8 cellular contexts compared by ENCODE assay signal in the genomic region with DNA sequence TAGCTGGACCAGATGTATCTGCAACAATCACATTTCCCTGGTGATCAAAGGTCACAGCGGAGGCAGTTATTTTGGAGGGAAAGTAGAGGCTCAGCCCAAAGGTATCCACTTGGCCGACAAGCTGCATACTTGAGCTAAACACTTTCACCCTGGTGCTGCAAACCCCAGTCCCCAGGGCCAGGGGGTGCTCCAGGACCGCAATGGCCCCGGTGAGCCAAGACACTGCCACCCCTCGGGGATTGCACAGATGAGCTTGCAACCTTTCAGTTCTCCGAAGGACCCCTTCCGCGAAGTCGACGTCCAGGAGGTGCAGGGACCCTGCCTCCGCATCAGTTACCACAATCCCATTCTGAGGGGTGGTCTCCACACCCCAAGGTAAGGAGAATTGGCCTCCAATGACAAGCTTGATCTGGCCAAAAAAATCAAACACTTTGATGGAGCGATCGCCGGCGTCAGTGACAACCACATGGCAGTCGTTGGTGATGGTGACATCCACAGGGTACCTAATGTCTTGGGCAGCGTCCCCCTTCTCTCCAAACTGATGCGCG. TPM values are rescaled to one million over a fixed set of nuclear protein-coding genes. Genes with fewer than 3 reads are reported as not detected.
DNase-seq lines count a peak whose midpoint lies in the region; ATAC-seq, FAIRE-seq and TF ChIP-seq lines count a peak whose summit lies in the region.

No MANE protein-coding gene starts in this region.

- peak overlapping the region in 1 of 2 experiments; percentile 94; a peak in 3 of 6 replicates for H3K27ac ChIP-seq in A549

- H3K4me1 Mint-ChIP-seq in memory B cell (peaks cover 8% of the 10 kb centered on the region), Calu3 (ENCODE audit: low read depth, unreplicated experiment) (no peaks in the 10 kb centered on the region)

- no peaks in the 10 kb centered on the region for H3K27me3 ChIP-seq in adipocyte (replicated peaks; ENCODE audit: control insufficient read depth, insufficient read depth, low read length)

- H3K4me3 ChIP-seq in A549 (no peak overlapping the region), GM12875 (ENCODE audit: low read depth, low read length) (no peak overlapping the region), adipocyte (ENCODE audit: low read length) (peak overlapping the region; percentile 84)

- no peak for TF ChIP-seq POLR2A in A549 (IDR thresholded peaks at IDR 0.05; ENCODE audit: low read length)

- H3K36me3 ChIP-seq in adipocyte (ENCODE audit: control insufficient read depth, insufficient read depth, low read length, severe bottlenecking): no peaks in the 10 kb centered on the region

- DNase-seq in A549 (ENCODE audit: low read depth in 1 of 2, low spot score in 1 of 2) (no peak), adipocyte (ENCODE audit: low read depth) (no peak), memory B cell (ENCODE audit: low spot score in 2 of 2) (peak; percentile 3 to 32), Calu3 (no peak), HEK293T (ENCODE audit: extremely low spot score) (no peak), GM19238 (ENCODE audit: insufficient read length, low spot score) (no peak)

- H3K27me3 Mint-ChIP-seq in memory B cell (peaks cover 3% of the 10 kb centered on the region), Calu3 (ENCODE audit: unreplicated experiment) (no peaks in the 10 kb centered on the region)

- no peak overlapping the region for H3K27ac Mint-ChIP-seq in memory B cell
- H3K27ac Mint-ChIP-seq in Calu3 (ENCODE audit: unreplicated experiment): no peak overlapping the region

- H3K4me3 Mint-ChIP-seq in memory B cell (peak overlapping the region; percentile 65), Calu3 (ENCODE audit: low read depth, unreplicated experiment) (no peak overlapping the region)

- H3K9me3 ChIP-seq in A549 (peaks cover 5% of the 10 kb centered on the region; the same call in 1 of the 3 replicates), adipocyte (ENCODE audit: control insufficient read depth, low read length) (no peaks in the 10 kb centered on the region)

- TF ChIP-seq CTCF in A549 (IDR thresholded peaks at IDR 0.05) (no peak), GM12875 (IDR thresholded peaks at IDR 0.05; ENCODE audit: borderline replicate concordance, insufficient read depth, low read depth, low read length) (peak; percentile 70), Calu3 (IDR thresholded peaks at IDR 0.05; ENCODE audit: unreplicated experiment) (no peak)

- CTCF ChIA-PET in A549 (lab: Yijun Ruan, JAX): interaction anchor here (0.7 to 2.9 kb wide), 23 partner anchors 9 to 381 kb away, joined by 3 to 21 read pairs (median 4); a partner anchor contains a TSS
- CTCF ChIA-PET in Calu3 (lab: Charles Lee): no interaction called here
- CTCF ChIA-PET in HEK293T (lab: Yijun Ruan, JAX): interaction anchor here (0.5 to 2.0 kb wide), 5 partner anchors 8 to 306 kb away, joined by 3 to 4 read pairs (median 4); no protein-coding TSS in a partner anchor

- no peaks in the 10 kb centered on the region for H3K36me3 Mint-ChIP-seq in memory B cell
- H3K36me3 Mint-ChIP-seq in Calu3 (ENCODE audit: insufficient read depth, unreplicated experiment): peaks cover 6% of the 10 kb centered on the region

- H3K4me2 ChIP-seq in A549: peak overlapping the region; percentile 71; the same call in 1 of the 3 replicates

- TF ChIP-seq RAD21 in A549 (conservative IDR thresholded peaks at IDR 0.05 in 1 of 2, IDR thresholded peaks at IDR 0.05 in 1 of 2): no peak

- TF ChIP-seq EP300 in A549 (IDR thresholded peaks at IDR 0.05): no peak

- H3K9me3 Mint-ChIP-seq in memory B cell (no peaks in the 10 kb centered on the region), Calu3 (ENCODE audit: low read depth, unreplicated experiment) (no peaks in the 10 kb centered on the region)

- POLR2A ChIA-PET in A549 (lab: Yijun Ruan, JAX) (no interaction called here), HEK293T (lab: Yijun Ruan, JAX) (no interaction called here)

- whole genome bisulfite sequencing in A549 (ENCODE audit: missing lambda C conversion rate): 91% methylated on average over 13 of the region's 19 CpGs

- ATAC-seq in A549 (no peak), memory B cell (ENCODE audit: low read depth) (no peak), HG03354 (IDR thresholded peaks at IDR 0.05; ENCODE audit: poor library complexity, severe bottlenecking, unreplicated experiment) (no peak)

- H3K9ac ChIP-seq in adipocyte (ENCODE audit: low read length): no peak overlapping the region

- intact Hi-C loops in Calu3 (cut with micrococcal nuclease; ENCODE audit: unreplicated experiment): loop anchor here (10.0 kb wide), 1 partner anchor 137 kb away; a partner anchor contains a TSS

- H3K4me1 ChIP-seq in A549 (0 out of 3 replicates have a peak, but pooled peaks cover 3% of the 10 kb centered on the region), adipocyte (ENCODE audit: control insufficient read depth, insufficient read depth, low read length) (peaks cover 6% of the 10 kb centered on the region)

- BruUV-seq in Calu3 (replicated peaks; lab: Mats Ljungman, UMichigan): no TSS peak

- FAIRE-seq in A549 (lab: Jason Lieb, UNC): no peak

TF ChIP-seq in A549, 52 proteins besides CTCF, POLR2A, EP300 and RAD21:
- TF ChIP-seq GATA3 (IDR thresholded peaks at IDR 0.05; ENCODE audit: borderline replicate concordance) (no peak), TP53 (CRISPR knock-in tag; IDR thresholded peaks at IDR 0.05) (no peak), RARB (CRISPR knock-in tag; IDR thresholded peaks at IDR 0.05) (no peak), MAZ (IDR thresholded peaks at IDR 0.05; ENCODE audit: borderline replicate concordance, low read depth, low read length) (no peak), SMC3 (IDR thresholded peaks at IDR 0.05) (no peak)
- TF ChIP-seq, protein P1, sequence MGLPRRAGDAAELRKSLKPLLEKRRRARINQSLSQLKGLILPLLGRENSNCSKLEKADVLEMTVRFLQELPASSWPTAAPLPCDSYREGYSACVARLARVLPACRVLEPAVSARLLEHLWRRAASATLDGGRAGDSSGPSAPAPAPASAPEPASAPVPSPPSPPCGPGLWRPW (IDR thresholded peaks at IDR 0.05): no peak
TF ChIP-seq in A549: peak in this region for 0.

TF ChIP-seq in HEK293T, 16 proteins besides CTCF, POLR2A, EP300 and RAD21:
- TF ChIP-seq CTBP1 (IDR thresholded peaks at IDR 0.05; ENCODE audit: borderline replicate concordance): no peak
- TF ChIP-seq HDGF (IDR thresholded peaks at IDR 0.05; ENCODE audit: borderline replicate concordance): no peak
- no peak for TF ChIP-seq ZNF384 (IDR thresholded peaks at IDR 0.05)
- no peak for TF ChIP-seq L3MBTL2 (conservative IDR thresholded peaks at IDR 0.05)
- no peak for TF ChIP-seq FOXA1 (IDR thresholded peaks at IDR 0.05)
- no peak for TF ChIP-seq NFRKB (IDR thresholded peaks at IDR 0.05)
- TF ChIP-seq TARDBP (IDR thresholded peaks at IDR 0.05): no peak
- no peak for TF ChIP-seq SUZ12 (IDR thresholded peaks at IDR 0.05)
- no peak for TF ChIP-seq BHLHE40 (IDR thresholded peaks at IDR 0.05; ENCODE audit: borderline replicate concordance)
- no peak for TF ChIP-seq FOXM1 (IDR thresholded peaks at IDR 0.05; ENCODE audit: borderline replicate concordance)
- TF ChIP-seq, protein P2, sequence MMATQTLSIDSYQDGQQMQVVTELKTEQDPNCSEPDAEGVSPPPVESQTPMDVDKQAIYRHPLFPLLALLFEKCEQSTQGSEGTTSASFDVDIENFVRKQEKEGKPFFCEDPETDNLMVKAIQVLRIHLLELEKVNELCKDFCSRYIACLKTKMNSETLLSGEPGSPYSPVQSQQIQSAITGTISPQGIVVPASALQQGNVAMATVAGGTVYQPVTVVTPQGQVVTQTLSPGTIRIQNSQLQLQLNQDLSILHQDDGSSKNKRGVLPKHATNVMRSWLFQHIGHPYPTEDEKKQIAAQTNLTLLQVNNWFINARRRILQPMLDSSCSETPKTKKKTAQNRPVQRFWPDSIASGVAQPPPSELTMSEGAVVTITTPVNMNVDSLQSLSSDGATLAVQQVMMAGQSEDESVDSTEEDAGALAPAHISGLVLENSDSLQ (IDR thresholded peaks at IDR 0.05): no peak
- TF ChIP-seq SP1 (IDR thresholded peaks at IDR 0.05): no peak
- TF ChIP-seq FOXK2 (IDR thresholded peaks at IDR 0.05): no peak
- no peak for TF ChIP-seq ELF4 (IDR thresholded peaks at IDR 0.05)

RNA-seq across cellular contexts. Expression of a gene that starts 0.8 kb away (rescaled TPM):
- polyA plus RNA-seq in A549 (2011; rRNA removed) (1.7 and 2.0 TPM in 2 replicates), A549 (2017; fragmentation: RNase III; extraction: RNeasy Plus Mini Kit Qiagen cat#74134 plus additional on column Dnase treatment) (2.7 to 3.1 TPM (median 3.1 TPM) in 3 replicates)
- polyA plus RNA-seq in A549 (2012; cell fraction: cytosol; rRNA removed): 1.1 and 1.3 TPM in 2 replicates
- polyA plus RNA-seq in A549 (2012; cell fraction: nucleus; rRNA removed): 0.94 and 1.4 TPM in 2 replicates
- polyA minus RNA-seq in A549 (2011; rRNA and poly(A)+ RNA removed): 0.88 and 0.91 TPM in 2 replicates
- 0.92 and 1.1 TPM in 2 replicates for total RNA-seq in Calu3 (2022)

RNA-seq across cellular contexts. Expression of a gene that starts 33.2 kb away (rescaled TPM):
- polyA plus RNA-seq in A549 (2011; rRNA removed): 13.4 and 16.5 TPM in 2 replicates
- polyA plus RNA-seq in A549 (2012; cell fraction: cytosol; rRNA removed): 4.0 and 4.3 TPM in 2 replicates
- polyA plus RNA-seq in A549 (2012; cell fraction: nucleus; rRNA removed): 1.0 and 1.9 TPM in 2 replicates
- 11.0 to 11.2 TPM (median 11.2 TPM) in 3 replicates for polyA plus RNA-seq in A549 (2017; fragmentation: RNase III; extraction: RNeasy Plus Mini Kit Qiagen cat#74134 plus additional on column Dnase treatment)
- 2.8 and 3.0 TPM in 2 replicates for polyA minus RNA-seq in A549 (2011; rRNA and poly(A)+ RNA removed)
- 7.6 and 9.4 TPM in 2 replicates for total RNA-seq in Calu3 (2022)

RNA-seq across cellular contexts. Expression of a gene that starts 33.6 kb away (rescaled TPM):
- polyA plus RNA-seq in A549 (2011; rRNA removed): 14.5 and 14.9 TPM in 2 replicates
- 7.5 and 7.7 TPM in 2 replicates for polyA plus RNA-seq in A549 (2012; cell fraction: cytosol; rRNA removed)
- polyA plus RNA-seq in A549 (2012; cell fraction: nucleus; rRNA removed): 3.8 and 4.7 TPM in 2 replicates
- polyA plus RNA-seq in A549 (2017; fragmentation: RNase III; extraction: RNeasy Plus Mini Kit Qiagen cat#74134 plus additional on column Dnase treatment): 11.0 to 11.3 TPM (median 11.3 TPM) in 3 replicates
- 13.0 and 15.7 TPM in 2 replicates for polyA minus RNA-seq in A549 (2011; rRNA and poly(A)+ RNA removed)
- 11.3 and 13.5 TPM in 2 replicates for total RNA-seq in Calu3 (2022)

Comparison
In these comparisons a context has a peak if more than half of its experiments do, and no peak if none do; other contexts are left out.
1. DNase-seq: peak in memory B cell (2 of 2); none in A549 (0 of 2), adipocyte (single experiment), Calu3 (single experiment), HEK293T (single experiment) and GM19238 (single experiment).